ENCODE assay signal across 2 cellular contexts in the genomic region with DNA sequence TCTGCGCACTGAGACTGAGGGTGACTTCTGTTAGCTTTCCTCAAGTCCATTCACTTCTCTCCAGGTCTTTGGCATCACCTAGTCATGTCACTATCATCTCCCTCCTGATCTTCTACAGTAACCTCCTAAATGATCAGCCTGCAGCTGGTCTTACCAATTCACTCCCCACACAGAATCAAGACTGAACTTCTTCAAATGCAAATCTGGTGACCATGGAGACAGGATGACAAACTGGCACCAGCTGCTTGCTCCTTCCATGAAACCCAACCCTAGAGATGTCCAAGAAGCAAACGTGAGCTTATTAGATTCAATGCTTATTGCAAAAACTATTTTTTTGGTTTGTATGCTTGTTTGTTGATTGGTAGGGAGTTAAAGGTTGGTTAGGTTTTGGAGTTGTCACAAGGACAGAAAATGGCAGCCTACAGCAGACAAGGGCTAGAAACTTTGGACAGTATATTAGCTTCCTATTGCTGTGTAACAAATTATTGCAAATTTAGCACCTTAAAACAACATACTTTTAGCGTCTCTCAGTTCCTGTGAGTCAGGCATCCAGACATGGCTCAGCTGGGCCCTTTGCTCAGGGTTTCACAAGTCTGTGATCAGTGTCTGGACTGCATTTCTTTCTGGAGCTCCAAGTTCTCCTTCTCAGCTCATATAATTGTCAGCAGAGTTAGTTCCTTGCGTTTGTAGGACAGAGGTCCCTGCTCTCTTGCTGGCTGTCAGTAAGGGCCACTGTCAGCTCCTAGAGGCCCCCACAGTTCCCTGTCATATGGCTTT.
A peak's percentile ranks its signal among the peaks of the same experiment; 100 is the strongest.
TF ChIP-seq lines count a peak whose summit lies in the region.

No MANE protein-coding gene starts in this region.

TF ChIP-seq in GM23338, 12 proteins besides CTCF, POLR2A, EP300 and RAD21 (continues in another document):
- no peak for TF ChIP-seq EZH2 (IDR thresholded peaks at IDR 0.05; ENCODE audit: low read depth, unreplicated experiment)
- TF ChIP-seq, protein P1, sequence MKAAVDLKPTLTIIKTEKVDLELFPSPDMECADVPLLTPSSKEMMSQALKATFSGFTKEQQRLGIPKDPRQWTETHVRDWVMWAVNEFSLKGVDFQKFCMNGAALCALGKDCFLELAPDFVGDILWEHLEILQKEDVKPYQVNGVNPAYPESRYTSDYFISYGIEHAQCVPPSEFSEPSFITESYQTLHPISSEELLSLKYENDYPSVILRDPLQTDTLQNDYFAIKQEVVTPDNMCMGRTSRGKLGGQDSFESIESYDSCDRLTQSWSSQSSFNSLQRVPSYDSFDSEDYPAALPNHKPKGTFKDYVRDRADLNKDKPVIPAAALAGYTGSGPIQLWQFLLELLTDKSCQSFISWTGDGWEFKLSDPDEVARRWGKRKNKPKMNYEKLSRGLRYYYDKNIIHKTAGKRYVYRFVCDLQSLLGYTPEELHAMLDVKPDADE (IDR thresholded peaks at IDR 0.05): no peak
- TF ChIP-seq CREB1 (CRISPR knock-in tag; IDR thresholded peaks at IDR 0.05; ENCODE audit: low read depth): no peak
- TF ChIP-seq, protein P2, sequence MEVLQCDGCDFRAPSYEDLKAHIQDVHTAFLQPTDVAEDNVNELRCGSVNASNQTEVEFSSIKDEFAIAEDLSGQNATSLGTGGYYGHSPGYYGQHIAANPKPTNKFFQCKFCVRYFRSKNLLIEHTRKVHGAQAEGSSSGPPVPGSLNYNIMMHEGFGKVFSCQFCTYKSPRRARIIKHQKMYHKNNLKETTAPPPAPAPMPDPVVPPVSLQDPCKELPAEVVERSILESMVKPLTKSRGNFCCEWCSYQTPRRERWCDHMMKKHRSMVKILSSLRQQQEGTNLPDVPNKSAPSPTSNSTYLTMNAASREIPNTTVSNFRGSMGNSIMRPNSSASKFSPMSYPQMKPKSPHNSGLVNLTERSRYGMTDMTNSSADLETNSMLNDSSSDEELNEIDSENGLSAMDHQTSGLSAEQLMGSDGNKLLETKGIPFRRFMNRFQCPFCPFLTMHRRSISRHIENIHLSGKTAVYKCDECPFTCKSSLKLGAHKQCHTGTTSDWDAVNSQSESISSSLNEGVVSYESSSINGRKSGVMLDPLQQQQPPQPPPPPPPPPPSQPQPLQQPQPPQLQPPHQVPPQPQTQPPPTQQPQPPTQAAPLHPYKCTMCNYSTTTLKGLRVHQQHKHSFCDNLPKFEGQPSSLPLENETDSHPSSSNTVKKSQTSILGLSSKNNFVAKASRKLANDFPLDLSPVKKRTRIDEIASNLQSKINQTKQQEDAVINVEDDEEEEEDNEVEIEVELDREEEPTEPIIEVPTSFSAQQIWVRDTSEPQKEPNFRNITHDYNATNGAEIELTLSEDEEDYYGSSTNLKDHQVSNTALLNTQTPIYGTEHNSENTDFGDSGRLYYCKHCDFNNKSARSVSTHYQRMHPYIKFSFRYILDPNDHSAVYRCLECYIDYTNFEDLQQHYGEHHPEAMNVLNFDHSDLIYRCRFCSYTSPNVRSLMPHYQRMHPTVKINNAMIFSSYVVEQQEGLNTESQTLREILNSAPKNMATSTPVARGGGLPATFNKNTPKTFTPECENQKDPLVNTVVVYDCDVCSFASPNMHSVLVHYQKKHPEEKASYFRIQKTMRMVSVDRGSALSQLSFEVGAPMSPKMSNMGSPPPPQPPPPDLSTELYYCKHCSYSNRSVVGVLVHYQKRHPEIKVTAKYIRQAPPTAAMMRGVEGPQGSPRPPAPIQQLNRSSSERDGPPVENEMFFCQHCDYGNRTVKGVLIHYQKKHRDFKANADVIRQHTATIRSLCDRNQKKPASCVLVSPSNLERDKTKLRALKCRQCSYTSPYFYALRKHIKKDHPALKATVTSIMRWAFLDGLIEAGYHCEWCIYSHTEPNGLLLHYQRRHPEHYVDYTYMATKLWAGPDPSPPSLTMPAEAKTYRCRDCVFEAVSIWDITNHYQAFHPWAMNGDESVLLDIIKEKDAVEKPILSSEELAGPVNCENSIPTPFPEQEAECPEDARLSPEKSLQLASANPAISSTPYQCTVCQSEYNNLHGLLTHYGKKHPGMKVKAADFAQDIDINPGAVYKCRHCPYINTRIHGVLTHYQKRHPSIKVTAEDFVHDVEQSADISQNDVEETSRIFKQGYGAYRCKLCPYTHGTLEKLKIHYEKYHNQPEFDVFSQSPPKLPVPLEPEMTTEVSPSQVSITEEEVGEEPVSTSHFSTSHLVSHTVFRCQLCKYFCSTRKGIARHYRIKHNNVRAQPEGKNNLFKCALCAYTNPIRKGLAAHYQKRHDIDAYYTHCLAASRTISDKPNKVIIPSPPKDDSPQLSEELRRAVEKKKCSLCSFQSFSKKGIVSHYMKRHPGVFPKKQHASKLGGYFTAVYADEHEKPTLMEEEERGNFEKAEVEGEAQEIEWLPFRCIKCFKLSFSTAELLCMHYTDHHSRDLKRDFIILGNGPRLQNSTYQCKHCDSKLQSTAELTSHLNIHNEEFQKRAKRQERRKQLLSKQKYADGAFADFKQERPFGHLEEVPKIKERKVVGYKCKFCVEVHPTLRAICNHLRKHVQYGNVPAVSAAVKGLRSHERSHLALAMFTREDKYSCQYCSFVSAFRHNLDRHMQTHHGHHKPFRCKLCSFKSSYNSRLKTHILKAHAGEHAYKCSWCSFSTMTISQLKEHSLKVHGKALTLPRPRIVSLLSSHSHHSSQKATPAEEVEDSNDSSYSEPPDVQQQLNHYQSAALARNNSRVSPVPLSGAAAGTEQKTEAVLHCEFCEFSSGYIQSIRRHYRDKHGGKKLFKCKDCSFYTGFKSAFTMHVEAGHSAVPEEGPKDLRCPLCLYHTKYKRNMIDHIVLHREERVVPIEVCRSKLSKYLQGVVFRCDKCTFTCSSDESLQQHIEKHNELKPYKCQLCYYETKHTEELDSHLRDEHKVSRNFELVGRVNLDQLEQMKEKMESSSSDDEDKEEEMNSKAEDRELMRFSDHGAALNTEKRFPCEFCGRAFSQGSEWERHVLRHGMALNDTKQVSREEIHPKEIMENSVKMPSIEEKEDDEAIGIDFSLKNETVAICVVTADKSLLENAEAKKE (CRISPR knock-in tag; IDR thresholded peaks at IDR 0.05): no peak
- no peak for TF ChIP-seq STAT1 (IDR thresholded peaks at IDR 0.05; ENCODE audit: unreplicated experiment)
- TF ChIP-seq POLR2AphosphoS5 (IDR thresholded peaks at IDR 0.05; ENCODE audit: low read depth): no peak
- TF ChIP-seq, protein P3, sequence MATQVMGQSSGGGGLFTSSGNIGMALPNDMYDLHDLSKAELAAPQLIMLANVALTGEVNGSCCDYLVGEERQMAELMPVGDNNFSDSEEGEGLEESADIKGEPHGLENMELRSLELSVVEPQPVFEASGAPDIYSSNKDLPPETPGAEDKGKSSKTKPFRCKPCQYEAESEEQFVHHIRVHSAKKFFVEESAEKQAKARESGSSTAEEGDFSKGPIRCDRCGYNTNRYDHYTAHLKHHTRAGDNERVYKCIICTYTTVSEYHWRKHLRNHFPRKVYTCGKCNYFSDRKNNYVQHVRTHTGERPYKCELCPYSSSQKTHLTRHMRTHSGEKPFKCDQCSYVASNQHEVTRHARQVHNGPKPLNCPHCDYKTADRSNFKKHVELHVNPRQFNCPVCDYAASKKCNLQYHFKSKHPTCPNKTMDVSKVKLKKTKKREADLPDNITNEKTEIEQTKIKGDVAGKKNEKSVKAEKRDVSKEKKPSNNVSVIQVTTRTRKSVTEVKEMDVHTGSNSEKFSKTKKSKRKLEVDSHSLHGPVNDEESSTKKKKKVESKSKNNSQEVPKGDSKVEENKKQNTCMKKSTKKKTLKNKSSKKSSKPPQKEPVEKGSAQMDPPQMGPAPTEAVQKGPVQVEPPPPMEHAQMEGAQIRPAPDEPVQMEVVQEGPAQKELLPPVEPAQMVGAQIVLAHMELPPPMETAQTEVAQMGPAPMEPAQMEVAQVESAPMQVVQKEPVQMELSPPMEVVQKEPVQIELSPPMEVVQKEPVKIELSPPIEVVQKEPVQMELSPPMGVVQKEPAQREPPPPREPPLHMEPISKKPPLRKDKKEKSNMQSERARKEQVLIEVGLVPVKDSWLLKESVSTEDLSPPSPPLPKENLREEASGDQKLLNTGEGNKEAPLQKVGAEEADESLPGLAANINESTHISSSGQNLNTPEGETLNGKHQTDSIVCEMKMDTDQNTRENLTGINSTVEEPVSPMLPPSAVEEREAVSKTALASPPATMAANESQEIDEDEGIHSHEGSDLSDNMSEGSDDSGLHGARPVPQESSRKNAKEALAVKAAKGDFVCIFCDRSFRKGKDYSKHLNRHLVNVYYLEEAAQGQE (IDR thresholded peaks at IDR 0.05; ENCODE audit: unreplicated experiment): no peak
- no peak for TF ChIP-seq ZNF114 (CRISPR knock-in tag; IDR thresholded peaks at IDR 0.05)

TF ChIP-seq in endothelial cell of umbilical vein, 7 proteins besides CTCF, POLR2A, EP300 and RAD21:
- TF ChIP-seq JUN (IDR thresholded peaks at IDR 0.05; ENCODE audit: borderline replicate concordance, insufficient read depth, insufficient read length, low read depth) (peak; percentile 39), GATA2 (IDR thresholded peaks at IDR 0.05; ENCODE audit: insufficient read depth, insufficient read length, low read depth, low read length) (no peak), EZH2 (IDR thresholded peaks at IDR 0.05; ENCODE audit: borderline replicate concordance, low read depth, low read length, severe bottlenecking) (no peak), POLR2AphosphoS5 (IDR thresholded peaks at IDR 0.05; ENCODE audit: insufficient read depth, low read depth, low read length) (peak; percentile 68), FOS (IDR thresholded peaks at IDR 0.05; ENCODE audit: borderline replicate concordance, insufficient read depth, low read length) (peak; percentile 67), MYC (IDR thresholded peaks at IDR 0.05; ENCODE audit: low read depth, low read length) (no peak)
- TF ChIP-seq, protein P4, sequence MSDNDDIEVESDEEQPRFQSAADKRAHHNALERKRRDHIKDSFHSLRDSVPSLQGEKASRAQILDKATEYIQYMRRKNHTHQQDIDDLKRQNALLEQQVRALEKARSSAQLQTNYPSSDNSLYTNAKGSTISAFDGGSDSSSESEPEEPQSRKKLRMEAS (IDR thresholded peaks at IDR 0.05; ENCODE audit: insufficient read depth, insufficient read length): no peak
TF ChIP-seq in endothelial cell of umbilical vein: peak in this region for 3.
